8 cellular contexts compared by ENCODE assay signal in the genomic region with DNA sequence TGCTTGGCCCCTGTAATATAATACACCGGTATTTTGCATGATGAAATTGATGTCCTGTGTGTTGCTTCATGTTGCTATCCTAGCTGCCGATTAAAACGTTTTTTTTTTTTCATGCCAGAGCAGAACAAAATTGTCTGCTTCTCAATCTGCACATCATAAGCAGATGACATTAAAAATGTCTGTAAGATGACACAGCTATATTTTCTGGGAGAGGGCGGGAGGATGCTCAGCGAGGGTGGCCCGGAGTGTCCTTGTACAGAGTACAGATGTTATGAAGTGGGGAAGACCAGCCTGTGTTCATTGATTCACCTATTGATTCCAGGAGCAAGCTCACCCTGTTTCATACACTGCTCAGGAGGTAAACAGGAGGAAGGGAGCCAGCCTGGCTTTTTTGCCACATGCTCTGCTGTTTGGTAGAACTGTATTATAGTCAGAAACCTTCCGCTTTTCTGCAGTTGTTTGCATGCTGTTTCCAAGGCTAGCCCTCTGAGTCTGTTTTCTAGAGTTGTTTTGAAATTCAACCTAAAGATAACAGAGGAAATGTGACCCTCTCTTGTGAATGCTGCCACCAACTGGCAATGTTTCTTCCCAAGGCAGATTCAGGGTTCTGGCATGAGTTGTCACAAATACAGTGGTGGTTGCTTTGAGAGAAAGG. TPM values are rescaled to one million over a fixed set of nuclear protein-coding genes. Genes with fewer than 3 reads are reported as not detected.
A peak's percentile ranks its signal among the peaks of the same experiment; 100 is the strongest.
DNase-seq lines count a peak whose midpoint lies in the region; ATAC-seq, FAIRE-seq and TF ChIP-seq lines count a peak whose summit lies in the region.

No MANE protein-coding gene starts in this region.

- TF ChIP-seq POLR2A in H54 (IDR thresholded peaks at IDR 0.05; ENCODE audit: low read depth, low read length) = no peak

- ATAC-seq in lung (ENCODE audit: insufficient read depth, low FRiP score) = no peak
- no peak for ATAC-seq in GM21619 (IDR thresholded peaks at IDR 0.05; ENCODE audit: unreplicated experiment)
- no peak for ATAC-seq in HG03442 (IDR thresholded peaks at IDR 0.05; ENCODE audit: unreplicated experiment)
- no peak for ATAC-seq in GM21576 (IDR thresholded peaks at IDR 0.05; ENCODE audit: unreplicated experiment)

- peaks cover 0 to 3% (median 0%) of the 10 kb centered on the region in 11 experiments; a peak in 4 of 22 replicates for H4K20me1 ChIP-seq in BLaER1 treated with 17β-estradiol and CSF1 and Interleukin-3, amounts not matched to agents 10 nM and 100 nM

- in situ Hi-C loops in astrocyte of the cerebellum (cut with HindIII; ENCODE audit: low sequenced_read_pairs) = no loop called here

- peaks cover 7 to 38% (median 19%) of the 10 kb centered on the region in 10 experiments for H3K4me1 ChIP-seq in BLaER1 treated with 17β-estradiol and CSF1 and Interleukin-3, amounts not matched to agents 10 nM and 100 nM
- peaks cover 2 to 7% of the 10 kb centered on the region in 2 donors for H3K4me1 ChIP-seq in lung (ENCODE audit: control insufficient read depth in 2 of 2, insufficient read depth in 2 of 2, low read length in 2 of 2)

- no peak overlapping the region for H3K4me3 ChIP-seq in BLaER1 treated with 17β-estradiol and CSF1 and Interleukin-3, amounts not matched to agents 10 nM and 100 nM
- no peak overlapping the region for H3K4me3 ChIP-seq in astrocyte of the cerebellum (ENCODE audit: low read depth, low read length)
- no peak overlapping the region for H3K4me3 ChIP-seq in lung

- H3K4me2 ChIP-seq in BLaER1 treated with 17β-estradiol and CSF1 and Interleukin-3, amounts not matched to agents 10 nM and 100 nM = peak overlapping the region; percentile 39 to 75 (median 56); a peak in 19 of 22 replicates

- no peaks in the 10 kb centered on the region for H3K36me3 ChIP-seq in BLaER1 treated with 17β-estradiol and CSF1 and Interleukin-3, amounts not matched to agents 10 nM and 100 nM
- no peaks in the 10 kb centered on the region for H3K36me3 ChIP-seq in lung (ENCODE audit: control insufficient read depth in 2 of 2, insufficient read depth in 2 of 2, low read length in 2 of 2)

- 20 to 33% methylated on average over 7 of the region's 7 CpGs for WGBS in lung, 2 donors

- H3K9me3 ChIP-seq in BLaER1 treated with 17β-estradiol and CSF1 and Interleukin-3, amounts not matched to agents 10 nM and 100 nM (replicated peaks in 1 of 11) = no peaks in the 10 kb centered on the region
- H3K9me3 ChIP-seq in lung (ENCODE audit: control insufficient read depth in 2 of 2, insufficient read depth in 1 of 2, low read length in 1 of 2) = no peaks in the 10 kb centered on the region

- no peaks in the 10 kb centered on the region for H3K27me3 ChIP-seq in BLaER1 treated with 17β-estradiol and CSF1 and Interleukin-3, amounts not matched to agents 10 nM and 100 nM
- no peaks in the 10 kb centered on the region for H3K27me3 ChIP-seq in lung (ENCODE audit: control insufficient read depth, insufficient read depth)

- H3K27ac ChIP-seq in BLaER1 treated with 17β-estradiol and CSF1 and Interleukin-3, amounts not matched to agents 10 nM and 100 nM = peak overlapping the region; percentile 14 to 73 (median 52); a peak in 19 of 22 replicates
- H3K27ac ChIP-seq in lung (ENCODE audit: low read depth in 1 of 2, low read length in 1 of 2) = no peak overlapping the region

- FAIRE-seq in H54 (lab: Jason Lieb, UNC) = peak; percentile 99

- peak overlapping the region in 8 of 11 experiments; percentile 30 to 58 (median 44); a peak in 12 of 22 replicates for H3K9ac ChIP-seq in BLaER1 treated with 17β-estradiol and CSF1 and Interleukin-3, amounts not matched to agents 10 nM and 100 nM

- TF ChIP-seq CTCF in astrocyte of the cerebellum (IDR thresholded peaks at IDR 0.05; ENCODE audit: low read depth, low read length, missing control alignments) (peak; percentile 35), lung (IDR thresholded peaks at IDR 0.05; ENCODE audit: control extremely low read depth, extremely low read depth) (peak; percentile 33)

- DNase-seq in H54 (ENCODE audit: insufficient read length, low spot score) (peak; percentile 52), NCI-H748 (lab: John Stamatoyannopoulos, UW; ENCODE audit: unreplicated experiment) (peak; percentile 79), astrocyte of the cerebellum (ENCODE audit: low read depth) (no peak), lung (ENCODE audit: low spot score) (no peak)

RNA-seq across cellular contexts. Expression of gene IRS2, which starts 4.7 kb away (rescaled TPM):
- 10 to 100 TPM; 12.9 to 27.1 TPM for total RNA-seq in lung
- polyA plus RNA-seq in lung = 10 to 100 TPM in 1 of 2 donors, 1 to 10 TPM in 1; 6.8 to 17.9 TPM

Comparison
In these comparisons a context has a peak if more than half of its experiments do, and no peak if none do; other contexts are left out.
1. H3K27ac ChIP-seq: peak in BLaER1 treated with 17β-estradiol and CSF1 and Interleukin-3, amounts not matched to agents 10 nM and 100 nM (11 of 11); none in lung (0 of 2).
2. DNase-seq: peak in H54 (single experiment) and NCI-H748 (single experiment); none in astrocyte of the cerebellum (single experiment) and lung (single experiment).